20 cellular contexts compared by ENCODE assay signal in genomic region chr9:123957168-123957721, GRCh38. TPM values are rescaled to one million over a fixed set of nuclear protein-coding genes. Genes with fewer than 3 reads are reported as not detected.
DNase-seq lines count a peak whose midpoint lies in the region; ATAC-seq, FAIRE-seq and TF ChIP-seq lines count a peak whose summit lies in the region.
"Had no signal": no experiment of that assay in that cellular context is flagged by ENCODE, and none has a peak within 500 bp of the region (broad histone marks: within the 10 kb centered on the region; RNA-seq: fewer than 3 reads in every experiment).

No MANE protein-coding gene starts in this region.

- H4K91ac ChIP-seq in neuronal stem cell (ENCODE audit: low read depth, low read length, poor library complexity) = no peak overlapping the region

- H3K4me3 ChIP-seq in mammary epithelial cell (replicated peaks in 1 of 3; ENCODE audit: insufficient read depth in 1 of 3, low read depth in 2 of 3, low read length in 3 of 3) (no peak overlapping the region), neuronal stem cell (ENCODE audit: low read length in 2 of 2) (no peak overlapping the region), gastrocnemius medialis (no peak overlapping the region)
- H3K4me3 ChIP-seq: SJSA1 had no signal

- no peaks in the 10 kb centered on the region for H4K20me1 ChIP-seq in mammary epithelial cell (ENCODE audit: insufficient read depth, low read length)

- intact Hi-C loops in mammary epithelial cell (cut with micrococcal nuclease) = no loop called here
- intact Hi-C loops in gastrocnemius medialis (cut with DNase I; ENCODE audit: low total_unique reads) = no loop called here

- H3K4me1 ChIP-seq in mammary epithelial cell (ENCODE audit: insufficient read depth, low read length) (no peaks in the 10 kb centered on the region), neuronal stem cell (ENCODE audit: control insufficient read depth in 2 of 2, insufficient read depth in 1 of 2, low read depth in 1 of 2, low read length in 2 of 2) (peaks cover 0 to 10% of the 10 kb centered on the region in 2 donors), gastrocnemius medialis (no peaks in the 10 kb centered on the region)
- H3K4me1 ChIP-seq: SJSA1 had no signal

- no peak overlapping the region for H2BK120ac ChIP-seq in neuronal stem cell (ENCODE audit: low read depth, low read length)

- H2AK5ac ChIP-seq in neuronal stem cell (ENCODE audit: low read depth, low read length) = no peak overlapping the region

- H3K27ac ChIP-seq in mammary epithelial cell (ENCODE audit: insufficient read depth, low read depth, low read length) (no peak overlapping the region), neuronal stem cell (replicated peaks; ENCODE audit: low read length) (no peak overlapping the region), gastrocnemius medialis (no peak overlapping the region)
- H3K27ac ChIP-seq: HL-60, SJSA1 had no signal

- no peak overlapping the region for H3K9ac ChIP-seq in mammary epithelial cell (ENCODE audit: insufficient read depth, low read length)
- H3K9ac ChIP-seq in neuronal stem cell (ENCODE audit: low read depth, low read length, poor library complexity) = no peak overlapping the region

- H3K79me1 ChIP-seq in neuronal stem cell (ENCODE audit: low read depth, low read length) = no peaks in the 10 kb centered on the region

- BruUV-seq in mammary epithelial cell (replicated peaks; lab: Mats Ljungman, UMichigan) = no TSS peak

- CTCF ChIA-PET in mammary epithelial cell (lab: Charles Lee; ENCODE audit: low non-redundant PET) = interaction anchor here (0.6 kb wide), 1 partner anchor 179 kb away, joined by 4 read pairs; no protein-coding TSS in a partner anchor

- peak; percentile 45 for DNase-seq in D721Med (ENCODE audit: insufficient read length, low spot score)
- DNase-seq in LHCN-M2 (ENCODE audit: low read depth) = peak; percentile 11
- peak; percentile 17 for DNase-seq in mammary epithelial cell
- no peak for DNase-seq in neuronal stem cell (ENCODE audit: low spot score)
- no peak for DNase-seq in GOT3 (lab: John Stamatoyannopoulos, UW)
- no peak for DNase-seq in gastrocnemius medialis
- DNase-seq: COR-L47, Karpas-422, NCI-H1092 treated with DMSO at 0.1 percent for 48 hours, NCI-H1694, NCI-H2081 treated with DMSO at 0.1 percent for 48 hours, NCI-H774, T-helper 17 cell had no signal

- no peak for TF ChIP-seq POLR2A in gastrocnemius medialis (IDR thresholded peaks at IDR 0.05)

- H4K8ac ChIP-seq in neuronal stem cell (ENCODE audit: low read depth, low read length) = no peak overlapping the region

- H3K14ac ChIP-seq in neuronal stem cell (ENCODE audit: low read length) = no peak overlapping the region

- H2BK12ac ChIP-seq in neuronal stem cell (ENCODE audit: low read length) = no peak overlapping the region

- H3K4me2 ChIP-seq in mammary epithelial cell (ENCODE audit: insufficient read depth, low read depth, low read length) (no peak overlapping the region), neuronal stem cell (ENCODE audit: insufficient read depth, low read length, poor library complexity, severe bottlenecking) (no peak overlapping the region)

- in situ Hi-C loops in mammary epithelial cell (cut with MboI; ENCODE audit: low sequenced_read_pairs in 2 of 2) = no loop called here
- in situ Hi-C loops in gastrocnemius medialis (cut with MboI; ENCODE audit: low sequenced_read_pairs in 4 of 4) = no loop called here

- ATAC-seq in gastrocnemius medialis (no peak), GM18511 (IDR thresholded peaks at IDR 0.05; ENCODE audit: unreplicated experiment) (no peak)
- ATAC-seq: T-helper 17 cell had no signal

- no peaks in the 10 kb centered on the region for H3K9me3 ChIP-seq in mammary epithelial cell (replicated peaks; ENCODE audit: insufficient read depth, low read length)
- no peaks in the 10 kb centered on the region for H3K9me3 ChIP-seq in neuronal stem cell (replicated peaks in 1 of 2; ENCODE audit: control insufficient read depth in 2 of 2, insufficient read depth in 1 of 2, low read depth in 1 of 2, low read length in 2 of 2)
- H3K9me3 ChIP-seq in gastrocnemius medialis = no peaks in the 10 kb centered on the region
- H3K9me3 ChIP-seq: SJSA1 had no signal

- peak overlapping the region; percentile 7 for H3K18ac ChIP-seq in neuronal stem cell (ENCODE audit: low read length)

- H2AFZ ChIP-seq in mammary epithelial cell (ENCODE audit: low read depth, low read length) (no peak overlapping the region), neuronal stem cell (ENCODE audit: low read length) (no peak overlapping the region)

- 86% methylated on average over 6 of the region's 6 CpGs for WGBS in mammary epithelial cell (ENCODE audit: low coverage, missing lambda C conversion rate)
- no CpG with 5 or more reads among the region's 6 CpGs for WGBS in neuronal stem cell (ENCODE audit: extremely low coverage in 2 of 2, insufficient read length in 2 of 2, insufficient replicate concordance in 1 of 2), 2 donors

- no peak overlapping the region for H3K23ac ChIP-seq in neuronal stem cell (ENCODE audit: low read depth, low read length, poor library complexity)

- H2BK5ac ChIP-seq in neuronal stem cell (ENCODE audit: low read length) = no peak overlapping the region

- H3K36me3 ChIP-seq in mammary epithelial cell (ENCODE audit: insufficient read depth, low read length) = no peaks in the 10 kb centered on the region
- no peaks in the 10 kb centered on the region for H3K36me3 ChIP-seq in neuronal stem cell (replicated peaks in 1 of 2; ENCODE audit: control insufficient read depth in 2 of 2, insufficient read depth in 2 of 2, low read length in 2 of 2)
- no peaks in the 10 kb centered on the region for H3K36me3 ChIP-seq in gastrocnemius medialis
- H3K36me3 ChIP-seq: SJSA1 had no signal

- no peak overlapping the region for H3K4ac ChIP-seq in neuronal stem cell (ENCODE audit: low read length)

- dilution Hi-C loops in mammary epithelial cell (cut with HindIII; ENCODE audit: low sequenced_read_pairs) = no loop called here

- H2BK15ac ChIP-seq in neuronal stem cell (ENCODE audit: low read length) = no peak overlapping the region

- no peak for FAIRE-seq in D721Med (lab: Jason Lieb, UNC)
- FAIRE-seq: H54, HTR-8/SVneo had no signal

- TF ChIP-seq CTCF in D721Med (IDR thresholded peaks at IDR 0.05; ENCODE audit: insufficient read depth, missing control alignments) = no peak
- no peak for TF ChIP-seq CTCF in mammary epithelial cell (conservative IDR thresholded peaks at IDR 0.05 in 1 of 2, IDR thresholded peaks at IDR 0.05 in 1 of 2; ENCODE audit: extremely low read depth in 1 of 2, insufficient read depth in 1 of 2, low read depth in 1 of 2, low read length in 2 of 2)
- TF ChIP-seq CTCF in gastrocnemius medialis (IDR thresholded peaks at IDR 0.05 in 4 of 5, conservative IDR thresholded peaks at IDR 0.05 in 1 of 5) = no peak

- H3K79me2 ChIP-seq in mammary epithelial cell (ENCODE audit: insufficient read depth, low read length) = no peaks in the 10 kb centered on the region

- H3K27me3 ChIP-seq in mammary epithelial cell (ENCODE audit: insufficient read depth, low read length) = no peaks in the 10 kb centered on the region
- peaks cover 0 to 55% (median 0%) of the 10 kb centered on the region in 3 experiments for H3K27me3 ChIP-seq in neuronal stem cell (ENCODE audit: control insufficient read depth in 3 of 3, insufficient read depth in 3 of 3, low read depth in 1 of 3, low read length in 3 of 3)
- peaks cover 0 to 6% (median 0%) of the 10 kb centered on the region in 3 donors for H3K27me3 ChIP-seq in gastrocnemius medialis

RNA-seq across cellular contexts. Expression of gene DENND1A, which starts 27.3 kb away (rescaled TPM):
- total RNA-seq in LHCN-M2 (2014; rRNA removed) (20.6 and 21.9 TPM in 2 replicates), mammary epithelial cell (10 to 100 TPM; 18.5 to 31.6 TPM), gastrocnemius medialis (10 to 100 TPM; 14.1 to 24.6 (median 16.4) TPM)
- polyA plus RNA-seq in LHCN-M2 (2012) = 27.4 TPM
- polyA plus RNA-seq in mammary epithelial cell = 32.1 TPM
- polyA minus RNA-seq in mammary epithelial cell = 73.5 TPM
- polyA plus RNA-seq in neuronal stem cell (2013, experiment 1 of 2) = 29.0 TPM
- polyA plus RNA-seq in neuronal stem cell (2013, experiment 2 of 2) = 28.6 TPM

RNA-seq across cellular contexts. Expression of gene LHX2, which starts 54.3 kb away (rescaled TPM):
- total RNA-seq in LHCN-M2 (2014; rRNA removed) (2.4 and 3.4 TPM in 2 replicates), mammary epithelial cell (not detected), gastrocnemius medialis (not detected)
- 2.6 TPM for polyA plus RNA-seq in LHCN-M2 (2012)
- polyA plus RNA-seq in mammary epithelial cell = 0.02 TPM
- not detected for polyA minus RNA-seq in mammary epithelial cell
- 373 TPM for polyA plus RNA-seq in neuronal stem cell (2013, experiment 1 of 2)
- 381 TPM for polyA plus RNA-seq in neuronal stem cell (2013, experiment 2 of 2)
- total RNA-seq: T-helper 17 cell had no signal
- polyA plus RNA-seq: AG04450, IgD-negative memory B cell had no signal

Comparison
In these comparisons a context has a peak if more than half of its experiments do, and no peak if none do; other contexts are left out.
1. DNase-seq: peak in D721Med (single experiment), LHCN-M2 (single experiment) and mammary epithelial cell (single experiment); none in neuronal stem cell (single experiment), GOT3 (single experiment) and gastrocnemius medialis (0 of 2).